ENCODE assay signal across 28 cellular contexts in the genomic region with DNA sequence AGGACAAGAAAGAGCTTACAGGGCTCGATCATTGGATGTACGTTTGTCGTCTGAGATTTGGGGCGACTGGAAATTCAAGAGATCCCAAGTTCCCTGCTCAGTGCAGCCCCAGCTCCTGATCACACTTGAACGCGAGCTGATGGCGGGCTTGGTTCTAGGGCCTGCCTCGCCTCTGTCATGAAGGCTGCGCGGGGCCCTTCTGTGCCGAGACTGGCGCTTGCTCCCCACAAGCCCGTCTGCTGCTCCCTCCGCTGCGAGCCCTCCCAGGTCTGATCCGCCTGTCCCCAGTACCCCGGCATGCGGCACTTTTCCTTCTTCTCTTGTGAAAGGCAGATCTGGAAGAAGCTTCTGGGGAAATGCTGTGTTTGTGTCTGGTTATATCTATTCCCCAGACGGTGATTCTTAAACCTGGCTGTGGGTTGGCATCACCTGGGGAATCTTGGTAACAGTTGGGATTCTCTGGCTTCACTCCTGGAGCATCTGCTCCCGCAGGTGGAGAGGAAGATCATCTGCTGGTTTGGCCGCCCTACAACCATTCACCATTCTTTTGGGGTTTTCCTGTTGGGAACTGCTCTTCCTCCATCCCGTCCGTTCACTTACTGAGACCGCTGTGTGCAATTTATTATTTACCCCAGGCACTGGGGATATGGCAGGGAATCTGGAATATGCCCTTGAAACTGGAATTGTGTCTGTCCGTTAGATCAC. TPM values are rescaled to one million over a fixed set of nuclear protein-coding genes. Genes with fewer than 3 reads are reported as not detected.
DNase-seq lines count a peak whose midpoint lies in the region; ATAC-seq and TF ChIP-seq lines count a peak whose summit lies in the region.
"Had no signal": no experiment of that assay in that cellular context is flagged by ENCODE, and none has a peak within 500 bp of the region (broad histone marks: within the 10 kb centered on the region; RNA-seq: fewer than 3 reads in every experiment).

No MANE protein-coding gene starts in this region.

- POLR2A ChIA-PET in Caco-2 (lab: Charles Lee) (interaction anchor here (0.9 to 1.0 kb wide), 2 partner anchors 18 to 44 kb away, joined by 3 read pairs; a partner anchor contains a TSS), activated B cell treated with CpG ODN at 0.5 μM for 24 hours (lab: Charles Lee) (interaction anchor here (0.6 to 2.2 kb wide), 8 partner anchors 16 to 80 kb away, joined by 3 to 7 read pairs (median 4); a partner anchor contains a TSS)
- POLR2A ChIA-PET in CD8-positive, alpha-beta memory T cell (lab: Charles Lee), result interaction anchor here (0.6 kb wide), 1 partner anchor 210 kb away, joined by 4 read pairs; no protein-coding TSS in a partner anchor

- H3K36me3 Mint-ChIP-seq in Caco-2 (ENCODE audit: insufficient read depth, unreplicated experiment) (peaks cover 68% of the 10 kb centered on the region), H9 (ENCODE audit: insufficient read depth in 1 of 3, low read depth in 3 of 3) (no peaks in the 10 kb centered on the region; a peak in 1 of 7 replicates), activated B cell treated with CpG ODN at 0.5 μM for 24 hours (ENCODE audit: low read depth) (peaks cover 18% of the 10 kb centered on the region), neural crest cell (ENCODE audit: low read depth) (no peaks in the 10 kb centered on the region)
- H3K36me3 Mint-ChIP-seq in activated naive CD4-positive, alpha-beta T cell treated with anti-CD3 and anti-CD28 coated beads for 36 hours (ENCODE audit: low read depth), result peaks cover 9% of the 10 kb centered on the region
- peaks cover 4 to 24% (median 8%) of the 10 kb centered on the region in 3 donors for H3K36me3 Mint-ChIP-seq in CD8-positive, alpha-beta memory T cell

- no peak overlapping the region for H4K5ac ChIP-seq in H9 (ENCODE audit: insufficient read length, low read depth, low read length)

- H3K4me3 Mint-ChIP-seq in Caco-2 (ENCODE audit: unreplicated experiment) (no peak overlapping the region), H9 (no peak overlapping the region), activated B cell treated with CpG ODN at 0.5 μM for 24 hours (peak overlapping the region; percentile 72), neural crest cell (no peak overlapping the region)
- H3K4me3 Mint-ChIP-seq in activated naive CD4-positive, alpha-beta T cell treated with anti-CD3 and anti-CD28 coated beads for 36 hours, result no peak overlapping the region
- no peak overlapping the region for H3K4me3 Mint-ChIP-seq in CD8-positive, alpha-beta memory T cell
- H3K4me3 Mint-ChIP-seq: activated CD4-positive, alpha-beta T cell treated with anti-CD3 and anti-CD28 coated beads for 36 hours; central memory CD8-positive, alpha-beta T cell; HFFc6; T-helper 1 cell treated with Interleukin-12 subunit alpha and Interleukin-12 subunit beta and Interleukin-4 antibody, amounts not matched to agents 30 μg/mL and 1 μg/mL, for 36 hours had no signal

- H3K27me3 Mint-ChIP-seq in Caco-2 (ENCODE audit: insufficient read depth, unreplicated experiment), result no peaks in the 10 kb centered on the region
- H3K27me3 Mint-ChIP-seq in H9 (ENCODE audit: low read depth), result no peaks in the 10 kb centered on the region
- H3K27me3 Mint-ChIP-seq in activated B cell treated with CpG ODN at 0.5 μM for 24 hours, result no peaks in the 10 kb centered on the region
- H3K27me3 Mint-ChIP-seq in neural crest cell (ENCODE audit: low read depth), result no peaks in the 10 kb centered on the region
- H3K27me3 Mint-ChIP-seq in activated naive CD4-positive, alpha-beta T cell treated with anti-CD3 and anti-CD28 coated beads for 36 hours (ENCODE audit: low read depth), result no peaks in the 10 kb centered on the region
- no peaks in the 10 kb centered on the region for H3K27me3 Mint-ChIP-seq in CD8-positive, alpha-beta memory T cell
- H3K27me3 Mint-ChIP-seq: activated CD4-positive, alpha-beta T cell treated with anti-CD3 and anti-CD28 coated beads for 36 hours; central memory CD8-positive, alpha-beta T cell had no signal

- no CpG with 5 or more reads among the region's 25 CpGs for WGBS in H9 (ENCODE audit: extremely low coverage, insufficient read length, low lambda C conversion rate)

- H3K14ac ChIP-seq in H9 (ENCODE audit: insufficient read depth, low read length), result no peak overlapping the region; the same call in 1 of the 2 replicates

- H4K91ac ChIP-seq in H9 (ENCODE audit: insufficient read length, low read depth, low read length), result no peak overlapping the region

- H3K23me2 ChIP-seq in H9 (ENCODE audit: insufficient read length, low read depth, low read length, poor library complexity, severe bottlenecking), result no peaks in the 10 kb centered on the region

- no peak overlapping the region for H3K56ac ChIP-seq in H9 (ENCODE audit: insufficient read length, low read depth, low read length)

- H3K27ac ChIP-seq in H9 (ENCODE audit: insufficient read length, low read depth, low read length), result no peak overlapping the region
- no peak overlapping the region for H3K27ac ChIP-seq in CD8-positive, alpha-beta memory T cell (ENCODE audit: low read depth, low read length)
- H3K27ac ChIP-seq: SJSA1, upper lobe of left lung had no signal

- H3K27me3 ChIP-seq in Caco-2 (replicated peaks; ENCODE audit: control insufficient read depth, insufficient read depth, low read length) (no peaks in the 10 kb centered on the region), H9 (ENCODE audit: insufficient read depth, low read length) (no peaks in the 10 kb centered on the region)
- H3K27me3 ChIP-seq in CD8-positive, alpha-beta memory T cell (ENCODE audit: insufficient read depth, low read length, poor library complexity, severe bottlenecking), result no peaks in the 10 kb centered on the region
- H3K27me3 ChIP-seq: BLaER1 treated with 17β-estradiol and CSF1 and Interleukin-3, amounts not matched to agents 10 nM and 100 nM; SJSA1; upper lobe of left lung had no signal

- CTCF ChIA-PET in Caco-2 (lab: Charles Lee), result interaction anchor here (0.5 to 1.1 kb wide), 4 partner anchors 12 to 1992 kb away, joined by 3 read pairs; no protein-coding TSS in a partner anchor
- CTCF ChIA-PET in activated B cell treated with CpG ODN at 0.5 μM for 24 hours (lab: Charles Lee), result interaction anchor here (0.6 to 0.9 kb wide), 2 partner anchors 11 to 13 kb away, joined by 3 read pairs; no protein-coding TSS in a partner anchor
- CTCF ChIA-PET in activated naive CD4-positive, alpha-beta T cell treated with anti-CD3 and anti-CD28 coated beads for 36 hours (lab: Charles Lee), result no interaction called here
- CTCF ChIA-PET in CD8-positive, alpha-beta memory T cell (lab: Charles Lee), result no interaction called here

- DNase-seq in Caco-2 (no peak), H9 (no peak), activated B cell treated with CpG ODN at 0.5 μM for 24 hours (no peak), neural crest cell (ENCODE audit: low read depth, low spot score) (no peak), NCI-H2227 (lab: John Stamatoyannopoulos, UW; ENCODE audit: unreplicated experiment) (no peak)
- DNase-seq in activated naive CD4-positive, alpha-beta T cell treated with anti-CD3 and anti-CD28 coated beads for 36 hours, result no peak
- no peak for DNase-seq in CD8-positive, alpha-beta memory T cell
- DNase-seq: activated CD4-positive, alpha-beta T cell treated with anti-CD3 and anti-CD28 coated beads for 36 hours; activated gamma-delta T cell; activated T-cell treated with anti-CD3 and anti-CD28 coated beads for 4 hours; DMS79 treated with DMSO at 0.1 percent for 48 hours; HFFc6; islet precursor cell; Kasumi-1; left ventricle myocardium superior; NCI-H1694; NCI-H524; nucleus accumbens had no signal

- no peak overlapping the region for H2AK5ac ChIP-seq in H9 (ENCODE audit: insufficient read length, low read length)

- H3K4me1 Mint-ChIP-seq in Caco-2 (ENCODE audit: low read depth, unreplicated experiment), result peaks cover 45% of the 10 kb centered on the region
- H3K4me1 Mint-ChIP-seq in H9, result peaks cover 40 to 42% of the 10 kb centered on the region in 2 experiments
- peaks cover 76% of the 10 kb centered on the region for H3K4me1 Mint-ChIP-seq in activated B cell treated with CpG ODN at 0.5 μM for 24 hours
- H3K4me1 Mint-ChIP-seq in neural crest cell, result peaks cover 35% of the 10 kb centered on the region
- no peaks in the 10 kb centered on the region for H3K4me1 Mint-ChIP-seq in activated naive CD4-positive, alpha-beta T cell treated with anti-CD3 and anti-CD28 coated beads for 36 hours (ENCODE audit: low read depth)
- peaks cover 0 to 6% (median 3%) of the 10 kb centered on the region in 3 donors for H3K4me1 Mint-ChIP-seq in CD8-positive, alpha-beta memory T cell
- H3K4me1 Mint-ChIP-seq: activated CD4-positive, alpha-beta T cell treated with anti-CD3 and anti-CD28 coated beads for 36 hours; central memory CD8-positive, alpha-beta T cell had no signal

- H3T11ph ChIP-seq in H9 (ENCODE audit: low read length), result no peak overlapping the region

- H2AFZ ChIP-seq in H9 (ENCODE audit: low read length), result no peak overlapping the region

- no peak overlapping the region for H2BK120ac ChIP-seq in H9 (ENCODE audit: low read depth, low read length, poor library complexity, severe bottlenecking)

- H3K4ac ChIP-seq in H9 (ENCODE audit: low read depth, low read length), result no peak overlapping the region

- H3K27ac Mint-ChIP-seq in Caco-2 (ENCODE audit: unreplicated experiment), result peak overlapping the region; percentile 89
- H3K27ac Mint-ChIP-seq in H9, result peak overlapping the region; percentile 9 to 70 (median 47); a peak in 3 of 7 replicates
- H3K27ac Mint-ChIP-seq in activated B cell treated with CpG ODN at 0.5 μM for 24 hours, result peak overlapping the region; percentile 90
- peak overlapping the region; percentile 73 for H3K27ac Mint-ChIP-seq in neural crest cell (ENCODE audit: unreplicated experiment)
- H3K27ac Mint-ChIP-seq in activated naive CD4-positive, alpha-beta T cell treated with anti-CD3 and anti-CD28 coated beads for 36 hours, result no peak overlapping the region
- peak overlapping the region in 1 of 8 donors; percentile 60 for H3K27ac Mint-ChIP-seq in CD8-positive, alpha-beta memory T cell
- H3K27ac Mint-ChIP-seq: activated CD4-positive, alpha-beta T cell treated with anti-CD3 and anti-CD28 coated beads for 36 hours; HFFc6; T-helper 1 cell treated with Interleukin-12 subunit alpha and Interleukin-12 subunit beta and Interleukin-4 antibody, amounts not matched to agents 30 μg/mL and 1 μg/mL, for 36 hours had no signal

- H3K4me1 ChIP-seq in Caco-2 (peaks cover 43% of the 10 kb centered on the region), H9 (ENCODE audit: insufficient read depth, low read length) (peaks cover 7% of the 10 kb centered on the region; the same call in 1 of the 2 replicates)
- H3K4me1 ChIP-seq in CD8-positive, alpha-beta memory T cell (ENCODE audit: insufficient read depth, low read length), result no peaks in the 10 kb centered on the region
- H3K4me1 ChIP-seq: SJSA1 had no signal

- H3K9me3 ChIP-seq in Caco-2, result no peaks in the 10 kb centered on the region
- H3K9me3 ChIP-seq in H9 (ENCODE audit: control insufficient read depth, low read depth, low read length), result no peaks in the 10 kb centered on the region
- H3K9me3 ChIP-seq in CD8-positive, alpha-beta memory T cell (ENCODE audit: low read length), result no peaks in the 10 kb centered on the region
- H3K9me3 ChIP-seq: SJSA1, upper lobe of left lung had no signal

- no peak overlapping the region for H2BK5ac ChIP-seq in H9 (ENCODE audit: insufficient read length, low read length)

- H3K36me3 ChIP-seq in Caco-2 (ENCODE audit: control insufficient read depth, insufficient read depth, low read length), result peaks cover 2% of the 10 kb centered on the region
- no peaks in the 10 kb centered on the region for H3K36me3 ChIP-seq in CD8-positive, alpha-beta memory T cell (ENCODE audit: insufficient read depth, low read length)
- H3K36me3 ChIP-seq: SJSA1, upper lobe of left lung had no signal

- no peaks in the 10 kb centered on the region for H3K79me1 ChIP-seq in H9 (ENCODE audit: insufficient read depth, low read depth, low read length, poor library complexity, severe bottlenecking)

- no peak overlapping the region for H3K4me2 ChIP-seq in H9 (ENCODE audit: insufficient read depth, insufficient read length, low read length)

- BruUV-seq in Caco-2 (replicated peaks; lab: Mats Ljungman, UMichigan), result no TSS peak

- H3K9me3 Mint-ChIP-seq in Caco-2 (ENCODE audit: unreplicated experiment) (no peaks in the 10 kb centered on the region), H9 (no peaks in the 10 kb centered on the region), activated B cell treated with CpG ODN at 0.5 μM for 24 hours (no peaks in the 10 kb centered on the region), neural crest cell (no peaks in the 10 kb centered on the region)
- H3K9me3 Mint-ChIP-seq in activated naive CD4-positive, alpha-beta T cell treated with anti-CD3 and anti-CD28 coated beads for 36 hours, result peaks cover 9% of the 10 kb centered on the region
- peaks cover 0 to 16% (median 0%) of the 10 kb centered on the region in 5 donors for H3K9me3 Mint-ChIP-seq in CD8-positive, alpha-beta memory T cell
- H3K9me3 Mint-ChIP-seq: central memory CD8-positive, alpha-beta T cell; HFFc6 had no signal

- TF ChIP-seq CTCF in Caco-2 (IDR thresholded peaks at IDR 0.05; ENCODE audit: insufficient read depth in 1 of 2, low read depth in 1 of 2, low read length in 1 of 2, severe bottlenecking in 1 of 2, unreplicated experiment in 1 of 2), result no peak
- TF ChIP-seq CTCF in H9 (conservative IDR thresholded peaks at IDR 0.05), result no peak
- TF ChIP-seq CTCF in activated B cell treated with CpG ODN at 0.5 μM for 24 hours (IDR thresholded peaks at IDR 0.05), result no peak
- TF ChIP-seq CTCF in neural crest cell (conservative IDR thresholded peaks at IDR 0.05), result no peak

- no peak overlapping the region for H2BK12ac ChIP-seq in H9 (ENCODE audit: insufficient read length, low read depth, low read length)

- H3K79me2 ChIP-seq in H9 (ENCODE audit: insufficient read depth, low read length), result peaks cover 2% of the 10 kb centered on the region; the same call in 1 of the 2 replicates

- H3K9ac ChIP-seq in H9 (ENCODE audit: extremely low read depth, insufficient read length, low read length), result no peak overlapping the region

- no peak for ATAC-seq in activated B cell treated with CpG ODN at 0.5 μM for 24 hours (ENCODE audit: low read depth)
- ATAC-seq: activated CD4-positive, alpha-beta T cell treated with anti-CD3 and anti-CD28 coated beads for 36 hours; left ventricle myocardium superior had no signal

- intact Hi-C loops in Caco-2 (cut with micrococcal nuclease; ENCODE audit: unreplicated experiment), result loop anchor here (1.0 kb wide), 1 partner anchor 7 kb away; no protein-coding TSS in a partner anchor
- intact Hi-C loops in activated B cell treated with CpG ODN at 0.5 μM for 24 hours (cut with micrococcal nuclease), result loop anchor here (2.0 kb wide), 1 partner anchor 18 kb away; no protein-coding TSS in a partner anchor
- intact Hi-C loops in activated naive CD4-positive, alpha-beta T cell treated with anti-CD3 and anti-CD28 coated beads for 36 hours (cut with micrococcal nuclease), result no loop called here

- H3K18ac ChIP-seq in H9 (ENCODE audit: insufficient read length, low read depth, low read length), result no peak overlapping the region

- no peak overlapping the region for H2BK20ac ChIP-seq in H9 (ENCODE audit: low read depth, low read length, poor library complexity, severe bottlenecking)

- H4K8ac ChIP-seq in H9 (replicated peaks; ENCODE audit: insufficient read length, low read depth, low read length), result no peak overlapping the region

- H2BK15ac ChIP-seq in H9 (ENCODE audit: low read depth, low read length), result no peak overlapping the region

- H3K23ac ChIP-seq in H9 (ENCODE audit: insufficient read length, low read depth, low read length), result no peak overlapping the region

- H3K4me3 ChIP-seq in Caco-2 (ENCODE audit: low read depth, low read length), result no peak overlapping the region
- no peak overlapping the region for H3K4me3 ChIP-seq in CD8-positive, alpha-beta memory T cell (ENCODE audit: low read length)
- H3K4me3 ChIP-seq: BLaER1 treated with 17β-estradiol and CSF1 and Interleukin-3, amounts not matched to agents 10 nM and 100 nM; SJSA1; skin epidermis; upper lobe of left lung had no signal

- no peaks in the 10 kb centered on the region for H4K20me1 ChIP-seq in H9 (ENCODE audit: control insufficient read depth, insufficient read depth, insufficient read length)

RNA-seq across cellular contexts. Expression of a gene that starts 43.6 kb away (rescaled TPM):
- total RNA-seq in Caco-2 (2022) (125 and 129 TPM in 2 replicates), H9 (2021) (40.1 and 41.9 TPM in 2 replicates), activated B cell treated with CpG ODN at 0.5 μM for 24 hours (120 and 145 TPM in 2 replicates), neural crest cell (41.2 and 44.0 TPM in 2 replicates)
- total RNA-seq in activated naive CD4-positive, alpha-beta T cell treated with anti-CD3 and anti-CD28 coated beads for 36 hours, result 10 to 100 TPM in 1 of 2 experiments, 1 to 10 TPM in 1; 8.1 to 10.4 TPM
- 10 to 100 TPM; 11.5 to 14.8 TPM for total RNA-seq in CD8-positive, alpha-beta memory T cell
- polyA plus RNA-seq in CD8-positive, alpha-beta memory T cell, result 5.4 TPM

RNA-seq across cellular contexts. Expression of a gene that starts 44.2 kb away (rescaled TPM):
- total RNA-seq in Caco-2 (2022), result not detected in 2 replicates
- not detected in 2 replicates for total RNA-seq in H9 (2021)
- not detected in 2 replicates for total RNA-seq in activated B cell treated with CpG ODN at 0.5 μM for 24 hours
- total RNA-seq in neural crest cell, result not detected in 2 replicates
- total RNA-seq in activated naive CD4-positive, alpha-beta T cell treated with anti-CD3 and anti-CD28 coated beads for 36 hours, result not detected
- not detected for total RNA-seq in CD8-positive, alpha-beta memory T cell
- polyA plus RNA-seq in CD8-positive, alpha-beta memory T cell, result not detected
- total RNA-seq: activated CD4-positive, alpha-beta T cell treated with anti-CD3 and anti-CD28 coated beads for 36 hours; endothelial cell of umbilical vein; fibroblast of lung; glomerular endothelial cell; HFFc6; left ventricle myocardium superior; RPMI7951; SJSA1; upper lobe of left lung had no signal
- polyA plus RNA-seq: endothelial cell of umbilical vein, fibroblast of lung had no signal

Comparison
In these comparisons a context has a peak if more than half of its experiments do, and no peak if none do; other contexts are left out.
1. CTCF ChIA-PET loops: an anchor here in Caco-2 (0.5 to 1.1 kb wide) and activated B cell treated with CpG ODN at 0.5 μM for 24 hours (0.6 to 0.9 kb wide); none called in activated naive CD4-positive, alpha-beta T cell treated with anti-CD3 and anti-CD28 coated beads for 36 hours and CD8-positive, alpha-beta memory T cell.